ENCODE assay signal across 22 cellular contexts in genomic region chr12:107288414-107289125, GRCh38.
"Had no signal": no experiment of that assay in that cellular context is flagged by ENCODE, and none has a peak within 500 bp of the region (broad histone marks: within the 10 kb centered on the region; RNA-seq: fewer than 3 reads in every experiment).

No MANE protein-coding gene starts in this region.

- FAIRE-seq: frontal cortex, small intestine had no signal

- ATAC-seq: sciatic nerve had no signal

- H3K4me3 Mint-ChIP-seq: activated CD8-positive, alpha-beta T cell treated with anti-CD3 and anti-CD28 coated beads for 36 hours; activated naive CD8-positive, alpha-beta T cell; central memory CD8-positive, alpha-beta T cell; nephron progenitor cell; type B pancreatic cell had no signal

- H3K9me3 ChIP-seq: adrenal gland, ascending aorta, breast epithelium, colonic mucosa, testis, vagina had no signal

- H3K36me3 ChIP-seq: adrenal gland, ascending aorta, breast epithelium, colonic mucosa, esophagus muscularis mucosa, vagina had no signal

- H3K27me3 Mint-ChIP-seq: activated CD8-positive, alpha-beta T cell treated with anti-CD3 and anti-CD28 coated beads for 36 hours; activated naive CD8-positive, alpha-beta T cell; central memory CD8-positive, alpha-beta T cell had no signal

- H3K36me3 Mint-ChIP-seq: activated naive CD8-positive, alpha-beta T cell; type B pancreatic cell had no signal

- H3K4me1 ChIP-seq: adrenal gland, ascending aorta, breast epithelium, colonic mucosa, esophagus muscularis mucosa, testis, vagina had no signal

- DNase-seq: activated T-cell treated with anti-CD3 and anti-CD28 coated beads for 4 hours; adrenal gland; colonic mucosa; dorsolateral prefrontal cortex; hypothalamus; midbrain; nephron progenitor cell; nucleus accumbens; posterior cingulate gyrus; small intestine; stimulated activated naive CD4-positive, alpha-beta T cell; testis had no signal

- H3K27ac Mint-ChIP-seq: activated naive CD8-positive, alpha-beta T cell; nephron progenitor cell; type B pancreatic cell had no signal

- H3K9me3 Mint-ChIP-seq: activated CD8-positive, alpha-beta T cell treated with anti-CD3 and anti-CD28 coated beads for 36 hours; central memory CD8-positive, alpha-beta T cell had no signal

- H3K27ac ChIP-seq: adrenal gland, ascending aorta, breast epithelium, colonic mucosa, dorsolateral prefrontal cortex, esophagus muscularis mucosa, testis, vagina had no signal

- H3K27me3 ChIP-seq: adrenal gland, ascending aorta, breast epithelium, colonic mucosa, esophagus muscularis mucosa, testis, vagina had no signal

- H3K4me3 ChIP-seq: adrenal gland, ascending aorta, breast epithelium, colonic mucosa, dorsolateral prefrontal cortex, esophagus muscularis mucosa, testis, vagina had no signal

- H3K4me1 Mint-ChIP-seq: nephron progenitor cell had no signal
